ENCODE assay signal across 15 cellular contexts in the genomic region with DNA sequence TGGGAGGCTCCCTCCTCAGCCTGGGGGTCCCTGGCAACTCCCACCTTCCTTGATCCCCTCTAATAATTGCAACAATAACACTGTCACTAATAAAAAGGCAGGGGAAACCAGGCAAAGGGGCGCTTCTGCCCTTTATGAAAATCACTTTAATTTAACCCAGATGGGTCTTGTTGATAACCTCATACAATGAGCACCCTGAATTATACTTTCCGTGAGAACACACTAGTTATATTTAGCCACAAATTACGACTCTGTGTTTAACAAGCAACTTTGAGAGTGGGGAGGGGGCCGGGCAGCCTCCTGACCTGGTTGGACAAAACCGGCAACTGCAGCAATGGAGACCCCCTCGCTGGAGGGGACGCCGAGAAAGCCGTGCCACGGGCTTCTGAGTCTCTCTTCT. TPM values are rescaled to one million over a fixed set of nuclear protein-coding genes. Genes with fewer than 3 reads are reported as not detected.
DNase-seq lines count a peak whose midpoint lies in the region; FAIRE-seq lines count a peak whose summit lies in the region.
"Had no signal": no experiment of that assay in that cellular context is flagged by ENCODE, and none has a peak within 500 bp of the region (broad histone marks: within the 10 kb centered on the region; RNA-seq: fewer than 3 reads in every experiment).

No MANE protein-coding gene starts in this region.

- H3K27ac ChIP-seq in HUES64 (ENCODE audit: low read depth, low read length), result no peak overlapping the region
- H3K27ac ChIP-seq in cingulate gyrus (ENCODE audit: low read depth, low read length), result peak overlapping the region; percentile 98
- no peak overlapping the region for H3K27ac ChIP-seq in mesenchymal stem cell (ENCODE audit: low read length, poor library complexity, severe bottlenecking)
- H3K27ac ChIP-seq in substantia nigra (ENCODE audit: low read depth, low read length, poor library complexity, severe bottlenecking), result peak overlapping the region; percentile 99
- H3K27ac ChIP-seq: HL-60 had no signal

- 0 out of 2 replicates have a peak overlapping the region, but pooled peaks have one; percentile 10 for H3K4me3 ChIP-seq in HUES64 (ENCODE audit: low read length)
- peak overlapping the region in 1 of 2 experiments; percentile 36 for H3K4me3 ChIP-seq in mesenchymal stem cell (ENCODE audit: insufficient read depth in 1 of 2, low read depth in 1 of 2, low read length in 2 of 2)

- H3K4ac ChIP-seq in mesenchymal stem cell (ENCODE audit: low read depth in 1 of 2, low read length in 2 of 2), result peak overlapping the region; percentile 62 to 89

- peak overlapping the region; percentile 59 to 82 for H2BK12ac ChIP-seq in mesenchymal stem cell (ENCODE audit: low read length in 2 of 2)

- no peak overlapping the region for H3K4me2 ChIP-seq in mesenchymal stem cell (ENCODE audit: low read length, poor library complexity, severe bottlenecking)

- peak overlapping the region; percentile 99 for H4K8ac ChIP-seq in mesenchymal stem cell (ENCODE audit: low read length)

- no peak overlapping the region for H3K27ac Mint-ChIP-seq in activated naive CD4-positive, alpha-beta T cell treated with anti-CD3 and anti-CD28 coated beads, Interleukin-2, amount 10 ng/mL, durations not matched to agents 7 days and 5 days
- H3K27ac Mint-ChIP-seq in activated CD4-positive, alpha-beta T cell treated with anti-CD3 and anti-CD28 coated beads, Interleukin-2, amount 10 ng/mL, durations not matched to agents 7 days and 5 days, result no peak overlapping the region
- H3K27ac Mint-ChIP-seq: activated CD8-positive, alpha-beta memory T cell treated with anti-CD3 and anti-CD28 coated beads, Interleukin-2, amount 10 ng/mL, durations not matched to agents 7 days and 5 days; activated naive CD8-positive, alpha-beta T cell treated with anti-CD3 and anti-CD28 coated beads, Interleukin-2, amount 10 ng/mL, durations not matched to agents 7 days and 5 days had no signal

- peak overlapping the region; percentile 79 to 97 for H3K18ac ChIP-seq in mesenchymal stem cell (ENCODE audit: low read depth in 1 of 2, low read length in 2 of 2)

- POLR2A ChIA-PET in activated CD4-positive, alpha-beta T cell treated with anti-CD3 and anti-CD28 coated beads, Interleukin-2, amount 10 ng/mL, durations not matched to agents 7 days and 5 days (lab: Charles Lee), result no interaction called here

- H3K9ac ChIP-seq in HUES64 (ENCODE audit: low read depth, low read length), result no peak overlapping the region
- peak overlapping the region; percentile 95 for H3K9ac ChIP-seq in mesenchymal stem cell (ENCODE audit: low read length)

- H3K79me1 ChIP-seq in mesenchymal stem cell (replicated peaks; ENCODE audit: low read length, poor library complexity, severe bottlenecking), result peaks cover 24% of the 10 kb centered on the region

- peaks cover 7% of the 10 kb centered on the region for H3K4me1 Mint-ChIP-seq in activated naive CD4-positive, alpha-beta T cell treated with anti-CD3 and anti-CD28 coated beads, Interleukin-2, amount 10 ng/mL, durations not matched to agents 7 days and 5 days
- peaks cover 6% of the 10 kb centered on the region for H3K4me1 Mint-ChIP-seq in activated CD4-positive, alpha-beta T cell treated with anti-CD3 and anti-CD28 coated beads, Interleukin-2, amount 10 ng/mL, durations not matched to agents 7 days and 5 days

- H2BK15ac ChIP-seq in mesenchymal stem cell (ENCODE audit: low read depth, poor library complexity, severe bottlenecking), result peak overlapping the region; percentile 92

- DNase-seq in mesenchymal stem cell (no peak), substantia nigra (lab: John Stamatoyannopoulos, UW) (no peak), NCI-H2081 (lab: John Stamatoyannopoulos, UW) (no peak), RCC 7860 (ENCODE audit: low spot score) (no peak)
- DNase-seq in activated naive CD4-positive, alpha-beta T cell treated with anti-CD3 and anti-CD28 coated beads, Interleukin-2, amount 10 ng/mL, durations not matched to agents 7 days and 5 days, result no peak
- DNase-seq in activated CD4-positive, alpha-beta T cell treated with anti-CD3 and anti-CD28 coated beads, Interleukin-2, amount 10 ng/mL, durations not matched to agents 7 days and 5 days, result no peak
- DNase-seq: activated CD8-positive, alpha-beta memory T cell treated with anti-CD3 and anti-CD28 coated beads, Interleukin-2, amount 10 ng/mL, durations not matched to agents 7 days and 5 days; activated naive CD8-positive, alpha-beta T cell treated with anti-CD3 and anti-CD28 coated beads, Interleukin-2, amount 10 ng/mL, durations not matched to agents 7 days and 5 days; effector CD8-positive, alpha-beta T cell; MM.1S; RPMI8226 had no signal

- peak overlapping the region; percentile 10 for H2AK5ac ChIP-seq in mesenchymal stem cell (ENCODE audit: low read length, severe bottlenecking)

- no peak overlapping the region for H3K14ac ChIP-seq in mesenchymal stem cell (ENCODE audit: low read length in 2 of 2)

- no peak overlapping the region for H2AFZ ChIP-seq in mesenchymal stem cell (ENCODE audit: low read depth, low read length)

- no peaks in the 10 kb centered on the region for H3K9me3 Mint-ChIP-seq in activated naive CD4-positive, alpha-beta T cell treated with anti-CD3 and anti-CD28 coated beads, Interleukin-2, amount 10 ng/mL, durations not matched to agents 7 days and 5 days
- H3K9me3 Mint-ChIP-seq in activated CD4-positive, alpha-beta T cell treated with anti-CD3 and anti-CD28 coated beads, Interleukin-2, amount 10 ng/mL, durations not matched to agents 7 days and 5 days, result no peaks in the 10 kb centered on the region
- H3K9me3 Mint-ChIP-seq: activated naive CD8-positive, alpha-beta T cell treated with anti-CD3 and anti-CD28 coated beads, Interleukin-2, amount 10 ng/mL, durations not matched to agents 7 days and 5 days had no signal

- peak overlapping the region in 1 of 2 experiments; percentile 64 for H3K23ac ChIP-seq in mesenchymal stem cell (ENCODE audit: low read length in 2 of 2)

- no peak overlapping the region for H2BK5ac ChIP-seq in mesenchymal stem cell (ENCODE audit: low read depth, low read length, poor library complexity, severe bottlenecking)

- 49% methylated on average over 10 of the region's 10 CpGs for WGBS in HUES64
- 43% methylated on average over 10 of the region's 10 CpGs for WGBS in mesenchymal stem cell

- H3K4me3 Mint-ChIP-seq in activated naive CD4-positive, alpha-beta T cell treated with anti-CD3 and anti-CD28 coated beads, Interleukin-2, amount 10 ng/mL, durations not matched to agents 7 days and 5 days, result no peak overlapping the region
- H3K4me3 Mint-ChIP-seq in activated CD4-positive, alpha-beta T cell treated with anti-CD3 and anti-CD28 coated beads, Interleukin-2, amount 10 ng/mL, durations not matched to agents 7 days and 5 days, result no peak overlapping the region
- H3K4me3 Mint-ChIP-seq: activated CD8-positive, alpha-beta memory T cell treated with anti-CD3 and anti-CD28 coated beads, Interleukin-2, amount 10 ng/mL, durations not matched to agents 7 days and 5 days; activated naive CD8-positive, alpha-beta T cell treated with anti-CD3 and anti-CD28 coated beads, Interleukin-2, amount 10 ng/mL, durations not matched to agents 7 days and 5 days had no signal

- H3K27me3 Mint-ChIP-seq in activated naive CD4-positive, alpha-beta T cell treated with anti-CD3 and anti-CD28 coated beads, Interleukin-2, amount 10 ng/mL, durations not matched to agents 7 days and 5 days, result peaks cover 95% of the 10 kb centered on the region
- H3K27me3 Mint-ChIP-seq in activated CD4-positive, alpha-beta T cell treated with anti-CD3 and anti-CD28 coated beads, Interleukin-2, amount 10 ng/mL, durations not matched to agents 7 days and 5 days, result peaks cover 69% of the 10 kb centered on the region

- CTCF ChIA-PET in activated naive CD4-positive, alpha-beta T cell treated with anti-CD3 and anti-CD28 coated beads, Interleukin-2, amount 10 ng/mL, durations not matched to agents 7 days and 5 days (lab: Charles Lee), result no interaction called here
- CTCF ChIA-PET in activated CD4-positive, alpha-beta T cell treated with anti-CD3 and anti-CD28 coated beads, Interleukin-2, amount 10 ng/mL, durations not matched to agents 7 days and 5 days (lab: Charles Lee), result no interaction called here

- peak overlapping the region; percentile 97 for H2BK120ac ChIP-seq in mesenchymal stem cell (ENCODE audit: low read depth, low read length)

- H3K9me3 ChIP-seq in HUES64 (ENCODE audit: insufficient read depth, low read depth, low read length) (no peaks in the 10 kb centered on the region), mesenchymal stem cell (ENCODE audit: control insufficient read depth, low read length) (no peaks in the 10 kb centered on the region)

- H3K36me3 Mint-ChIP-seq in activated naive CD4-positive, alpha-beta T cell treated with anti-CD3 and anti-CD28 coated beads, Interleukin-2, amount 10 ng/mL, durations not matched to agents 7 days and 5 days, result no peaks in the 10 kb centered on the region
- H3K36me3 Mint-ChIP-seq in activated CD4-positive, alpha-beta T cell treated with anti-CD3 and anti-CD28 coated beads, Interleukin-2, amount 10 ng/mL, durations not matched to agents 7 days and 5 days (ENCODE audit: low read depth), result no peaks in the 10 kb centered on the region
- H3K36me3 Mint-ChIP-seq: activated naive CD8-positive, alpha-beta T cell treated with anti-CD3 and anti-CD28 coated beads, Interleukin-2, amount 10 ng/mL, durations not matched to agents 7 days and 5 days had no signal

- FAIRE-seq in RCC 7860 (lab: Jason Lieb, UNC), result no peak
- FAIRE-seq: TTC549 had no signal

- H3K4me1 ChIP-seq in HUES64 (ENCODE audit: insufficient read depth, low read length) (peaks cover 37% of the 10 kb centered on the region), mesenchymal stem cell (ENCODE audit: control insufficient read depth, insufficient read depth, low read depth, low read length) (peaks cover 50% of the 10 kb centered on the region)

- peak overlapping the region; percentile 99 for H4K91ac ChIP-seq in mesenchymal stem cell (ENCODE audit: low read length)

- H3K27me3 ChIP-seq in HUES64 (ENCODE audit: insufficient read depth, low read length) (peaks cover 87% of the 10 kb centered on the region), mesenchymal stem cell (ENCODE audit: control insufficient read depth in 1 of 2, insufficient read depth in 1 of 2, low read length in 2 of 2) (no peaks in the 10 kb centered on the region)

- no peaks in the 10 kb centered on the region for H3K36me3 ChIP-seq in HUES64 (ENCODE audit: insufficient read depth, low read length)
- H3K36me3 ChIP-seq in mesenchymal stem cell (ENCODE audit: control insufficient read depth in 1 of 2, insufficient read depth in 2 of 2, low read depth in 1 of 2, low read length in 2 of 2), result peaks cover 0 to 11% of the 10 kb centered on the region in 2 experiments

RNA-seq across cellular contexts. Expression of gene BAHCC1, which starts 5.7 kb away (rescaled TPM):
- 7.8 TPM for polyA plus RNA-seq in HUES64 (2013, experiment 1 of 2)
- 12.9 TPM for polyA plus RNA-seq in HUES64 (2013, experiment 2 of 2)
- polyA plus RNA-seq in mesenchymal stem cell (2013, experiment 1 of 2), result 8.3 TPM
- 8.6 TPM for polyA plus RNA-seq in mesenchymal stem cell (2013, experiment 2 of 2)
- not detected for total RNA-seq in activated CD4-positive, alpha-beta T cell treated with anti-CD3 and anti-CD28 coated beads, Interleukin-2, amount 10 ng/mL, durations not matched to agents 7 days and 5 days

Comparison
In these comparisons a context has a peak if more than half of its experiments do, and no peak if none do; other contexts are left out.
1. H3K27ac ChIP-seq: peak in cingulate gyrus (single experiment) and substantia nigra (single experiment); none in HUES64 (single experiment) and mesenchymal stem cell (single experiment).